Comparison of ENCODE assay signal across 8 cellular contexts in genomic region chr11:79461144-79461543, GRCh38. TPM values are rescaled to one million over a fixed set of nuclear protein-coding genes. Genes with fewer than 3 reads are reported as not detected.
DNase-seq lines count a peak whose midpoint lies in the region; ATAC-seq and TF ChIP-seq lines count a peak whose summit lies in the region.

No MANE protein-coding gene starts in this region.

- no peak overlapping the region for H3K27ac Mint-ChIP-seq in progenitor cell of endocrine pancreas

- TF ChIP-seq CTCF in progenitor cell of endocrine pancreas (IDR thresholded peaks at IDR 0.05; ENCODE audit: unreplicated experiment), result peak; percentile 70

- no peaks in the 10 kb centered on the region for H3K36me3 Mint-ChIP-seq in progenitor cell of endocrine pancreas (ENCODE audit: insufficient read depth)

- peaks cover 6% of the 10 kb centered on the region for H3K4me1 Mint-ChIP-seq in progenitor cell of endocrine pancreas (ENCODE audit: low read depth)

- intact Hi-C loops in posterior vena cava (cut with DNase I), result no loop called here

- peak; percentile 63 for DNase-seq in AG20443 (ENCODE audit: low spot score)
- peak; percentile 17 for DNase-seq in NCI-H226
- DNase-seq in fibroblast of gingiva (ENCODE audit: low read depth), result peak; percentile 32
- no peak for DNase-seq in progenitor cell of endocrine pancreas (ENCODE audit: low spot score, unreplicated experiment)
- DNase-seq in GDM1 (lab: John Stamatoyannopoulos, UW), result no peak
- DNase-seq in posterior vena cava (ENCODE audit: low spot score), result no peak

- H3K4me3 Mint-ChIP-seq in progenitor cell of endocrine pancreas (ENCODE audit: low read depth), result no peak overlapping the region

- no peaks in the 10 kb centered on the region for H3K9me3 Mint-ChIP-seq in progenitor cell of endocrine pancreas (ENCODE audit: low read depth)

- ATAC-seq in GM19455 (IDR thresholded peaks at IDR 0.05; ENCODE audit: unreplicated experiment) (peak; percentile 81), GM18498 (IDR thresholded peaks at IDR 0.05; ENCODE audit: unreplicated experiment) (no peak)

- peaks cover 9% of the 10 kb centered on the region for H3K27me3 Mint-ChIP-seq in progenitor cell of endocrine pancreas

RNA-seq across cellular contexts. Expression of gene TENM4, which starts 20.3 kb away (rescaled TPM):
- total RNA-seq in progenitor cell of endocrine pancreas (105 and 117 TPM in 2 replicates), posterior vena cava (1 to 10 TPM; 5.6 to 7.4 TPM)

Comparison
In these comparisons a context has a peak if more than half of its experiments do, and no peak if none do; other contexts are left out.
1. DNase-seq: peak in AG20443 (single experiment), NCI-H226 (single experiment) and fibroblast of gingiva (single experiment); none in progenitor cell of endocrine pancreas (single experiment), GDM1 (single experiment) and posterior vena cava (single experiment).
2. RNA of gene TENM4, which starts 20.3 kb away (total RNA-seq): 105 to 117 TPM in progenitor cell of endocrine pancreas; 5.6 to 7.4 TPM in posterior vena cava; every median in the first group is over 10 times any median in the second.